11 cellular contexts compared by ENCODE assay signal in the genomic region with DNA sequence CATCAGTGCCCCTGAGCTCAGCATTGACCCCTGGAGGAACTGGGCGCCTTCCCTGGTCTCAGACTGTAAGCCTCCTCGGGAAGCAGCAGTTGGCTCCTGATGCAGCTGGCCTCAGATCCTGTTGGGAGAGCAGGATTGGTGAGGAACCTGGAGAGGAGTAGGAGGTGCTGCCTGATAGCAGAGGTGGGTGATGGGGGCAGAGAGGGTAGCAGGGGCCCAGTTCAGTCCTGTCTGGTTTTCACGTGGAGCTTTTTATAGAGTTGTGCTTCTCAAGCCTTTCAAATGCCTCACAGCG. TPM values are rescaled to one million over a fixed set of nuclear protein-coding genes. Genes with fewer than 3 reads are reported as not detected.
DNase-seq lines count a peak whose midpoint lies in the region; TF ChIP-seq lines count a peak whose summit lies in the region.
"Had no signal": no experiment of that assay in that cellular context is flagged by ENCODE, and none has a peak within 500 bp of the region (broad histone marks: within the 10 kb centered on the region; RNA-seq: fewer than 3 reads in every experiment).

No MANE protein-coding gene starts in this region.

- POLR2A ChIA-PET in OCI-LY7 (lab: Charles Lee) = interaction anchor here (0.6 to 1.5 kb wide), 6 partner anchors 8 to 66 kb away, joined by 3 to 4 read pairs (median 3); no protein-coding TSS in a partner anchor

- no peaks in the 10 kb centered on the region for H3K36me3 Mint-ChIP-seq in dendritic cell treated with granulocyte-macrophage colony-stimulating factor and Interleukin-4, amounts not matched to agents 40 ng/mL and 50 ng/mL, for 4 days (ENCODE audit: low read depth)

- peaks cover 37% of the 10 kb centered on the region for H3K4me1 Mint-ChIP-seq in dendritic cell treated with granulocyte-macrophage colony-stimulating factor and Interleukin-4, amounts not matched to agents 40 ng/mL and 50 ng/mL, for 4 days (ENCODE audit: low read depth)

- no peaks in the 10 kb centered on the region for H3K9me2 ChIP-seq in OCI-LY7 (ENCODE audit: insufficient read depth, low read length)

- TF ChIP-seq CTCF in OCI-LY7 (conservative IDR thresholded peaks at IDR 0.05; ENCODE audit: low read length) (no peak; the same call in 1 of the 2 replicates), spleen (IDR thresholded peaks at IDR 0.05 in 8 of 11, conservative IDR thresholded peaks at IDR 0.05 in 3 of 11) (no peak), lower leg skin (IDR thresholded peaks at IDR 0.05) (no peak)

- H3K4me1 ChIP-seq in OCI-LY7 (ENCODE audit: insufficient read depth, low read length, poor library complexity, severe bottlenecking) (peaks cover 87% of the 10 kb centered on the region), spleen (peaks cover 46 to 94% (median 68%) of the 10 kb centered on the region in 6 donors)

- DNase-seq in NCI-H345 treated with DMSO at 0.1 percent for 48 hours (lab: John Stamatoyannopoulos, UW; ENCODE audit: unreplicated experiment) = peak; percentile 92
- no peak for DNase-seq in NCI-H345 (lab: John Stamatoyannopoulos, UW)
- DNase-seq in OCI-LY7 (ENCODE audit: low spot score) = no peak
- DNase-seq in spleen = no peak
- DNase-seq in lower leg skin (ENCODE audit: low spot score in 2 of 2) = no peak
- no peak for DNase-seq in D341Med (ENCODE audit: low spot score)
- DNase-seq in LoVo (ENCODE audit: low spot score) = no peak

- H3K9me3 Mint-ChIP-seq in dendritic cell treated with granulocyte-macrophage colony-stimulating factor and Interleukin-4, amounts not matched to agents 40 ng/mL and 50 ng/mL, for 4 days = no peaks in the 10 kb centered on the region

- TF ChIP-seq POLR2A in spleen (IDR thresholded peaks at IDR 0.05) (no peak), lower leg skin (IDR thresholded peaks at IDR 0.05) (no peak)

- no peak overlapping the region for H3K4me3 Mint-ChIP-seq in dendritic cell treated with granulocyte-macrophage colony-stimulating factor and Interleukin-4, amounts not matched to agents 40 ng/mL and 50 ng/mL, for 4 days

- peak overlapping the region; percentile 63 for H3K4me2 ChIP-seq in OCI-LY7 (ENCODE audit: low read length)
- H3K4me2 ChIP-seq: A549 had no signal

- H3K36me3 ChIP-seq in OCI-LY7 (ENCODE audit: insufficient read depth, low read length) (peaks cover 6% of the 10 kb centered on the region; the same call in 1 of the 2 replicates), spleen (peaks cover 0 to 15% (median 0%) of the 10 kb centered on the region in 6 donors)

- CTCF ChIA-PET in OCI-LY7 (lab: Charles Lee; ENCODE audit: unreplicated experiment) = interaction anchor here (0.8 kb wide), 1 partner anchor 9 kb away, joined by 3 read pairs; no protein-coding TSS in a partner anchor

- H3K27me3 ChIP-seq in spleen (replicated peaks in 1 of 7) = no peaks in the 10 kb centered on the region

- WGBS in spleen, 5 donors = 63 to 71% (median 69%) methylated on average over 4 of the region's 4 CpGs
- 59 to 60% methylated on average over 4 of the region's 4 CpGs for WGBS in lower leg skin, 2 donors

- no peaks in the 10 kb centered on the region for H3K27me3 Mint-ChIP-seq in dendritic cell treated with granulocyte-macrophage colony-stimulating factor and Interleukin-4, amounts not matched to agents 40 ng/mL and 50 ng/mL, for 4 days

- no TSS peak for BruUV-seq in OCI-LY7 (replicated peaks; lab: Mats Ljungman, UMichigan)

- no peaks in the 10 kb centered on the region for H3K79me2 ChIP-seq in OCI-LY7 (ENCODE audit: insufficient read depth, low read depth, low read length)

- H3K9me3 ChIP-seq in OCI-LY7 (ENCODE audit: low read length) (no peaks in the 10 kb centered on the region), spleen (no peaks in the 10 kb centered on the region)
- H3K9me3 ChIP-seq: A549 had no signal

- H3K27ac ChIP-seq in OCI-LY7 (ENCODE audit: low read depth, low read length, poor library complexity, severe bottlenecking) (peak overlapping the region; percentile 52), spleen (peak overlapping the region in 7 of 8 donors; percentile 46 to 88 (median 73))

- no peak overlapping the region for H2AFZ ChIP-seq in OCI-LY7 (ENCODE audit: low read length)

- peaks cover 16% of the 10 kb centered on the region; the same call in 1 of the 2 replicates for H4K20me1 ChIP-seq in OCI-LY7 (ENCODE audit: insufficient read depth, low read length)

- peak overlapping the region; percentile 40 for H3K27ac Mint-ChIP-seq in dendritic cell treated with granulocyte-macrophage colony-stimulating factor and Interleukin-4, amounts not matched to agents 40 ng/mL and 50 ng/mL, for 4 days

- intact Hi-C loops in OCI-LY7 (cut with micrococcal nuclease; ENCODE audit: unreplicated experiment) = no loop called here
- intact Hi-C loops in dendritic cell treated with granulocyte-macrophage colony-stimulating factor and Interleukin-4, amounts not matched to agents 40 ng/mL and 50 ng/mL, for 4 days (cut with micrococcal nuclease) = no loop called here
- intact Hi-C loops in spleen (cut with DNase I; ENCODE audit: low total_unique reads) = no loop called here
- intact Hi-C loops in lower leg skin (cut with DNase I; ENCODE audit: low total_unique reads) = no loop called here

- H3K4me3 ChIP-seq in OCI-LY7 (ENCODE audit: low read depth, low read length, poor library complexity, severe bottlenecking) (peak overlapping the region; percentile 7), spleen (peak overlapping the region in 1 of 8 donors; percentile 28), lower leg skin (ENCODE audit: low read depth, poor library complexity, severe bottlenecking) (no peak overlapping the region)
- H3K4me3 ChIP-seq: A549 had no signal

RNA-seq across cellular contexts. Expression of gene ZNF750, which starts 23.8 kb away (rescaled TPM):
- not detected in 2 replicates for total RNA-seq in OCI-LY7 (2014; rRNA removed; shearing (Covaris generic))
- not detected in 2 replicates for total RNA-seq in OCI-LY7 (2022)
- total RNA-seq in spleen = under 1 TPM in 2 of 7 donors, not detected in 5; 0.12 to 0.13 TPM
- polyA plus RNA-seq in spleen = under 1 TPM; 0.05 to 0.16 (median 0.15) TPM
- 100 to 1,000 TPM; 202 to 426 (median 294) TPM for total RNA-seq in lower leg skin
- total RNA-seq: liver, SK-MEL-5 had no signal
- polyA plus RNA-seq: A549 had no signal

Comparison
In these comparisons a context has a peak if more than half of its experiments do, and no peak if none do; other contexts are left out.
1. RNA of gene ZNF750, which starts 23.8 kb away (total RNA-seq): 202 to 426 TPM in lower leg skin; 0.12 to 0.13 TPM in spleen and not detected in OCI-LY7; every median in the first group is over 100 times any median in the second.